Comparison of ENCODE assay signal across 41 cellular contexts in genomic region chr17:28185658-28186057, GRCh38.
"Had no signal": no experiment of that assay in that cellular context is flagged by ENCODE, and none has a peak within 500 bp of the region (broad histone marks: within the 10 kb centered on the region; RNA-seq: fewer than 3 reads in every experiment).

No MANE protein-coding gene starts in this region.

- H3K27me3 ChIP-seq: adrenal gland, ascending aorta, body of pancreas, brain microvascular endothelial cell, breast epithelium, cardiac muscle cell had no signal

- H3K9me3 Mint-ChIP-seq: activated naive CD4-positive, alpha-beta T cell treated with anti-CD3 and anti-CD28 coated beads for 36 hours; activated naive CD4-positive, alpha-beta T cell treated with anti-CD3 and anti-CD28 coated beads, Interleukin-2, amount 50 U/mL, for 72 hours; activated naive CD8-positive, alpha-beta T cell treated with anti-CD3 and anti-CD28 coated beads, Interleukin-2, amount 50 U/mL, for 24 hours; activated T-cell treated with anti-CD3 and anti-CD28 coated beads, Interleukin-2, amount 50 U/mL, for 24 hours; activated T-cell treated with anti-CD3 and anti-CD28 coated beads, Interleukin-2, amount 50 U/mL, for 4 hours; activated T-helper 17 cell treated with anti-CD3 and anti-CD28 coated beads, Interleukin-2, amount 50 U/mL, for 72 hours; brain; central memory CD8-positive, alpha-beta T cell had no signal

- H3K36me3 ChIP-seq: breast epithelium had no signal

- DNase-seq: activated effector memory CD4-positive, alpha-beta T cell treated with anti-CD3 and anti-CD28 coated beads, Interleukin-2, amount 50 U/mL, for 16 hours; activated effector memory CD4-positive, alpha-beta T cell treated with Interleukin-2 at 50 U/mL for 16 hours; activated gamma-delta T cell; activated gamma-delta T cell treated with Interleukin-2 at 50 U/mL for 16 hours; activated naive CD4-positive, alpha-beta T cell; activated naive CD4-positive, alpha-beta T cell treated with anti-CD3 and anti-CD28 coated beads for 36 hours; activated naive CD4-positive, alpha-beta T cell treated with anti-CD3 and anti-CD28 coated beads, Interleukin-2, amount 10 ng/mL, durations not matched to agents 7 days and 5 days; activated naive CD4-positive, alpha-beta T cell treated with anti-CD3 and anti-CD28 coated beads, Interleukin-2, amount 50 U/mL, for 16 hours; activated naive CD4-positive, alpha-beta T cell treated with Interleukin-2 at 50 U/mL for 16 hours; activated naive CD8-positive, alpha-beta T cell treated with anti-CD3 and anti-CD28 coated beads for 36 hours; activated naive CD8-positive, alpha-beta T cell treated with anti-CD3 and anti-CD28 coated beads, Interleukin-2, amount 10 ng/mL, durations not matched to agents 7 days and 5 days; activated naive CD8-positive, alpha-beta T cell treated with anti-CD3 and anti-CD28 coated beads, Interleukin-2, amount 50 U/mL, for 24 hours; activated T-cell treated with anti-CD3 and anti-CD28 coated beads for 4 hours; activated T-cell treated with anti-CD3 and anti-CD28 coated beads, Interleukin-2, amount 50 U/mL, for 1 hour; activated T-cell treated with anti-CD3 and anti-CD28 coated beads, Interleukin-2, amount 50 U/mL, for 24 hours; activated T-cell treated with anti-CD3 and anti-CD28 coated beads, Interleukin-2, amount 50 U/mL, for 4 hours; activated T-cell treated with anti-CD3 and anti-CD28 coated beads, Interleukin-2, amount 50 U/mL, for 48 hours; activated T-cell treated with anti-CD3 and anti-CD28 coated beads, Interleukin-2, amount 50 U/mL, for 72 hours; adrenal gland; amniotic stem cell; amygdala; anterior cingulate cortex; aorta; body of pancreas; brain microvascular endothelial cell; caudate nucleus; central memory CD4-positive, alpha-beta T cell; cerebellar nuclear complex had no signal

- H3K27ac ChIP-seq: adrenal gland, ascending aorta, body of pancreas, brain microvascular endothelial cell, breast epithelium, cardiac muscle cell had no signal

- H3K9me3 ChIP-seq: adrenal gland, ascending aorta, body of pancreas, breast epithelium had no signal

- H3K4me1 Mint-ChIP-seq: activated naive CD4-positive, alpha-beta T cell treated with anti-CD3 and anti-CD28 coated beads, Interleukin-2, amount 10 ng/mL, durations not matched to agents 7 days and 5 days; activated naive CD4-positive, alpha-beta T cell treated with anti-CD3 and anti-CD28 coated beads, Interleukin-2, amount 50 U/mL, for 24 hours; activated naive CD8-positive, alpha-beta T cell treated with anti-CD3 and anti-CD28 coated beads for 36 hours; activated naive CD8-positive, alpha-beta T cell treated with anti-CD3 and anti-CD28 coated beads, Interleukin-2, amount 10 ng/mL, durations not matched to agents 7 days and 5 days; activated T-helper 17 cell treated with anti-CD3 and anti-CD28 coated beads, Interleukin-2, amount 50 U/mL, for 72 hours; brain; central memory CD8-positive, alpha-beta T cell had no signal

- H3K27me3 Mint-ChIP-seq: activated naive CD4-positive, alpha-beta T cell treated with anti-CD3 and anti-CD28 coated beads, Interleukin-2, amount 10 ng/mL, durations not matched to agents 7 days and 5 days; activated naive CD4-positive, alpha-beta T cell treated with anti-CD3 and anti-CD28 coated beads, Interleukin-2, amount 50 U/mL, for 24 hours; activated naive CD8-positive, alpha-beta T cell; activated naive CD8-positive, alpha-beta T cell treated with anti-CD3 and anti-CD28 coated beads for 36 hours; activated naive CD8-positive, alpha-beta T cell treated with anti-CD3 and anti-CD28 coated beads, Interleukin-2, amount 10 ng/mL, durations not matched to agents 7 days and 5 days; activated naive CD8-positive, alpha-beta T cell treated with anti-CD3 and anti-CD28 coated beads, Interleukin-2, amount 50 U/mL, for 24 hours; activated T-cell treated with anti-CD3 and anti-CD28 coated beads, Interleukin-2, amount 50 U/mL, for 24 hours; activated T-helper 17 cell treated with anti-CD3 and anti-CD28 coated beads, Interleukin-2, amount 50 U/mL, for 72 hours; brain; central memory CD8-positive, alpha-beta T cell had no signal

- H3K4me3 ChIP-seq: adrenal gland, ascending aorta, body of pancreas, breast epithelium, cardiac muscle cell had no signal

- H3K4me3 Mint-ChIP-seq: activated naive CD4-positive, alpha-beta T cell treated with anti-CD3 and anti-CD28 coated beads for 36 hours; activated naive CD4-positive, alpha-beta T cell treated with anti-CD3 and anti-CD28 coated beads, Interleukin-2, amount 10 ng/mL, durations not matched to agents 7 days and 5 days; activated naive CD4-positive, alpha-beta T cell treated with anti-CD3 and anti-CD28 coated beads, Interleukin-2, amount 50 U/mL, for 24 hours; activated naive CD8-positive, alpha-beta T cell; activated naive CD8-positive, alpha-beta T cell treated with anti-CD3 and anti-CD28 coated beads for 36 hours; activated naive CD8-positive, alpha-beta T cell treated with anti-CD3 and anti-CD28 coated beads, Interleukin-2, amount 10 ng/mL, durations not matched to agents 7 days and 5 days; activated naive CD8-positive, alpha-beta T cell treated with anti-CD3 and anti-CD28 coated beads, Interleukin-2, amount 50 U/mL, for 24 hours; activated T-cell treated with anti-CD3 and anti-CD28 coated beads, Interleukin-2, amount 50 U/mL, for 24 hours; activated T-cell treated with anti-CD3 and anti-CD28 coated beads, Interleukin-2, amount 50 U/mL, for 4 hours; activated T-cell treated with anti-CD3 and anti-CD28 coated beads, Interleukin-2, amount 50 U/mL, for 72 hours; activated T-helper 1 cell treated with anti-CD3 and anti-CD28 coated beads, Interleukin-12 subunit alpha, Interleukin-12 subunit beta, Interleukin-2, Interleukin-4 antibody, amounts not matched to agents 30 ng/mL and 10 ng/mL and 1 ng/mL, durations not matched to agents 14 hours and 24 hours and 36 hours; activated T-helper 17 cell treated with anti-CD3 and anti-CD28 coated beads, Interleukin-2, amount 50 U/mL, for 72 hours; brain; central memory CD8-positive, alpha-beta T cell had no signal

- H3K4me1 ChIP-seq: ascending aorta, breast epithelium had no signal

- H3K27ac Mint-ChIP-seq: activated naive CD4-positive, alpha-beta T cell treated with anti-CD3 and anti-CD28 coated beads for 36 hours; activated naive CD4-positive, alpha-beta T cell treated with anti-CD3 and anti-CD28 coated beads, Interleukin-2, amount 10 ng/mL, durations not matched to agents 7 days and 5 days; activated naive CD4-positive, alpha-beta T cell treated with anti-CD3 and anti-CD28 coated beads, Interleukin-2, amount 50 U/mL, for 24 hours; activated naive CD4-positive, alpha-beta T cell treated with anti-CD3 and anti-CD28 coated beads, Interleukin-2, amount 50 U/mL, for 72 hours; activated naive CD8-positive, alpha-beta T cell; activated naive CD8-positive, alpha-beta T cell treated with anti-CD3 and anti-CD28 coated beads for 36 hours; activated naive CD8-positive, alpha-beta T cell treated with anti-CD3 and anti-CD28 coated beads, Interleukin-2, amount 10 ng/mL, durations not matched to agents 7 days and 5 days; activated naive CD8-positive, alpha-beta T cell treated with anti-CD3 and anti-CD28 coated beads, Interleukin-2, amount 50 U/mL, for 24 hours; activated T-cell treated with anti-CD3 and anti-CD28 coated beads, Interleukin-2, amount 50 U/mL, for 24 hours; activated T-cell treated with anti-CD3 and anti-CD28 coated beads, Interleukin-2, amount 50 U/mL, for 72 hours; activated T-helper 1 cell treated with anti-CD3 and anti-CD28 coated beads, Interleukin-12 subunit alpha, Interleukin-12 subunit beta, Interleukin-2, Interleukin-4 antibody, amounts not matched to agents 30 ng/mL and 10 ng/mL and 1 ng/mL, durations not matched to agents 14 hours and 24 hours and 36 hours; activated T-helper 17 cell treated with anti-CD3 and anti-CD28 coated beads, Interleukin-2, amount 50 U/mL, for 72 hours; activated T-helper 2 cell treated with anti-CD3 and anti-CD28 coated beads, Interferon-gamma antibody, Interleukin-2, Interleukin-4, amounts not matched to agents 10 μg/mL and 5 μg/mL and 100 μg/mL, durations not matched to agents 14 hours and 24 hours and 36 hours; brain had no signal

- ATAC-seq: activated naive CD4-positive, alpha-beta T cell treated with anti-CD3 and anti-CD28 coated beads, Interleukin-2, amount 50 U/mL, for 72 hours; activated naive CD8-positive, alpha-beta T cell treated with anti-CD3 and anti-CD28 coated beads, Interleukin-2, amount 50 U/mL, for 24 hours; activated T-cell treated with anti-CD3 and anti-CD28 coated beads, Interleukin-2, amount 50 U/mL, for 4 hours; activated T-cell treated with anti-CD3 and anti-CD28 coated beads, Interleukin-2, amount 50 U/mL, for 72 hours; activated T-helper 17 cell treated with anti-CD3 and anti-CD28 coated beads, Interleukin-2, amount 50 U/mL, for 72 hours; body of pancreas had no signal

- FAIRE-seq: astrocyte, bronchial epithelial cell had no signal
